In genomic region chr19:41219924-41220567, GRCh38 we compare ENCODE assay signal across 8 cellular contexts. TPM values are rescaled to one million over a fixed set of nuclear protein-coding genes. Genes with fewer than 3 reads are reported as not detected.
DNase-seq lines count a peak whose midpoint lies in the region; ATAC-seq and TF ChIP-seq lines count a peak whose summit lies in the region.

No MANE protein-coding gene starts in this region.

- H4K8ac ChIP-seq in IMR-90 (ENCODE audit: low read depth in 2 of 2, low read length in 2 of 2), result peak overlapping the region; percentile 72 to 84

- DNase-seq in IMR-90 (peak; percentile 67), chondrocyte (ENCODE audit: low spot score) (no peak), kidney tubule cell (ENCODE audit: low spot score) (peak; percentile 22), thoracic aorta (ENCODE audit: low spot score) (peak; percentile 49), HuH-7.5 (ENCODE audit: low spot score) (no peak), ureter (ENCODE audit: low spot score) (no peak)

- H3K27ac ChIP-seq in IMR-90 (ENCODE audit: insufficient read depth, low read length) (peak overlapping the region; percentile 99), thoracic aorta (peak overlapping the region; percentile 92 to 95)

- H3K9ac ChIP-seq in IMR-90 (ENCODE audit: low read depth, low read length), result peak overlapping the region; percentile 99

- peaks cover 10 to 52% of the 10 kb centered on the region in 2 experiments for H3K79me1 ChIP-seq in IMR-90 (ENCODE audit: low read depth in 1 of 2, low read length in 2 of 2)

- H3K27me3 ChIP-seq in IMR-90 (ENCODE audit: control insufficient read depth, insufficient read depth, low read length) (no peaks in the 10 kb centered on the region), thoracic aorta (replicated peaks; ENCODE audit: insufficient read depth) (no peaks in the 10 kb centered on the region)

- H4K91ac ChIP-seq in IMR-90 (ENCODE audit: insufficient read depth, low read depth, low read length), result peak overlapping the region; percentile 99

- H3K36me3 Mint-ChIP-seq in chondrocyte (ENCODE audit: low read depth), result peaks cover 14% of the 10 kb centered on the region

- BruUV-seq in IMR-90 (replicated peaks; lab: Mats Ljungman, UMichigan), result no TSS peak

- H3K4me1 Mint-ChIP-seq in chondrocyte (ENCODE audit: low read depth), result peaks cover 65% of the 10 kb centered on the region

- peak overlapping the region; percentile 53; the same call in 1 of the 2 replicates for H2BK20ac ChIP-seq in IMR-90 (ENCODE audit: low read depth, low read length)

- H3K4me3 ChIP-seq in IMR-90 (ENCODE audit: insufficient read depth, low read depth, low read length) (peak overlapping the region; percentile 89), thoracic aorta (peak overlapping the region; percentile 85)

- in situ Hi-C loops in IMR-90 (cut with MboI; ENCODE audit: low sequenced_read_pairs), result no loop called here

- peak overlapping the region; percentile 100 for H3K56ac ChIP-seq in IMR-90 (ENCODE audit: extremely low read depth, insufficient read depth, low read length)

- TF ChIP-seq POLR2A in IMR-90 (IDR thresholded peaks at IDR 0.05; ENCODE audit: low read depth, low read length), result peak; percentile 84

- H3K23ac ChIP-seq in IMR-90 (ENCODE audit: low read depth, low read length), result peak overlapping the region; percentile 100

- TF ChIP-seq CTCF in IMR-90 (conservative IDR thresholded peaks at IDR 0.05; ENCODE audit: low read depth, low read length), result no peak
- TF ChIP-seq CTCF in chondrocyte (IDR thresholded peaks at IDR 0.05), result peak; percentile 5
- TF ChIP-seq CTCF in thoracic aorta (IDR thresholded peaks at IDR 0.05), result no peak

- ATAC-seq in IMR-90 (ENCODE audit: low read depth) (peak; percentile 13), thoracic aorta (ENCODE audit: insufficient number of reproducible peaks, low FRiP score, low read depth) (no peak), HG03469 (IDR thresholded peaks at IDR 0.05; ENCODE audit: unreplicated experiment) (no peak), HG03097 (IDR thresholded peaks at IDR 0.05; ENCODE audit: low FRiP score, unreplicated experiment) (no peak)

- intact Hi-C loops in IMR-90 (cut with micrococcal nuclease), result loop anchor here (5.0 kb wide), 1 partner anchor 92 kb away; the partner anchor contains the start of gene CCDC97

- peaks cover 20% of the 10 kb centered on the region for H4K20me1 ChIP-seq in IMR-90 (ENCODE audit: insufficient read depth, low read length)

- H3K27ac Mint-ChIP-seq in chondrocyte (ENCODE audit: unreplicated experiment), result peak overlapping the region; percentile 94

- TF ChIP-seq RAD21 in IMR-90 (IDR thresholded peaks at IDR 0.05; ENCODE audit: low read length), result no peak

- H2BK5ac ChIP-seq in IMR-90 (ENCODE audit: low read depth, low read length, poor library complexity, severe bottlenecking), result peak overlapping the region; percentile 99

- H3K18ac ChIP-seq in IMR-90 (ENCODE audit: low read depth, low read length), result peak overlapping the region; percentile 93

- H3K36me3 ChIP-seq in IMR-90 (ENCODE audit: control insufficient read depth, insufficient read depth, low read length) (peaks cover 35% of the 10 kb centered on the region), thoracic aorta (no peaks in the 10 kb centered on the region)

- no peaks in the 10 kb centered on the region for H3K27me3 Mint-ChIP-seq in chondrocyte (ENCODE audit: low read depth)

- H2AK5ac ChIP-seq in IMR-90 (ENCODE audit: low read depth, low read length), result peak overlapping the region; percentile 96

- peak overlapping the region; percentile 89 for H2BK120ac ChIP-seq in IMR-90 (ENCODE audit: low read depth, low read length)

- peak overlapping the region; percentile 96 for H2BK15ac ChIP-seq in IMR-90 (ENCODE audit: low read depth, low read length)

- POLR2A ChIA-PET in IMR-90 (lab: Charles Lee; ENCODE audit: unreplicated experiment), result no interaction called here

- dilution Hi-C loops in IMR-90 (cut with HindIII; ENCODE audit: low sequenced_read_pairs, unreplicated experiment), result no loop called here

- H4K5ac ChIP-seq in IMR-90 (ENCODE audit: low read depth, low read length), result peak overlapping the region; percentile 83

- no CpG with 5 or more reads among the region's 16 CpGs for WGBS in IMR-90 (ENCODE audit: extremely low coverage in 2 of 2, insufficient read length in 1 of 2), 2 experiments

- peak overlapping the region; percentile 99 for H2AK9ac ChIP-seq in IMR-90 (replicated peaks; ENCODE audit: low read depth, low read length, poor library complexity)

- peak overlapping the region; percentile 83 for H3K4me2 ChIP-seq in IMR-90 (ENCODE audit: low read depth, low read length)

- CTCF ChIA-PET in IMR-90 (lab: Yijun Ruan, JAX), result interaction anchor here (2.5 kb wide), 1 partner anchor 43 kb away, joined by 10 read pairs; no protein-coding TSS in a partner anchor

- peak overlapping the region; percentile 37 for H2AFZ ChIP-seq in IMR-90 (replicated peaks; ENCODE audit: low read length, poor library complexity)

- H3K4me1 ChIP-seq in IMR-90 (ENCODE audit: control insufficient read depth, insufficient read depth, low read length) (peaks cover 37% of the 10 kb centered on the region), thoracic aorta (ENCODE audit: control insufficient read depth in 1 of 2, low read depth in 2 of 2) (peaks cover 10 to 59% of the 10 kb centered on the region in 2 donors)

- H3K4me3 Mint-ChIP-seq in chondrocyte (ENCODE audit: unreplicated experiment), result peak overlapping the region; percentile 91

- no peaks in the 10 kb centered on the region for H3K9me3 Mint-ChIP-seq in chondrocyte (ENCODE audit: low read depth)

- H3K4ac ChIP-seq in IMR-90 (ENCODE audit: low read depth, low read length), result peak overlapping the region; percentile 99

- no peaks in the 10 kb centered on the region for H3K9me3 ChIP-seq in IMR-90 (ENCODE audit: control insufficient read depth, insufficient read depth, low read length)
- no peaks in the 10 kb centered on the region for H3K9me3 ChIP-seq in thoracic aorta

- H3K9me1 ChIP-seq in IMR-90 (ENCODE audit: insufficient read depth, low read length), result peaks cover 21% of the 10 kb centered on the region

- peak overlapping the region; percentile 100 for H3K14ac ChIP-seq in IMR-90 (replicated peaks; ENCODE audit: low read depth, low read length)

TF ChIP-seq in IMR-90, 13 proteins besides CTCF, POLR2A, EP300 and RAD21:
- 0 out of 2 replicates have a peak, but pooled peaks have one; percentile 2 for TF ChIP-seq FOS (IDR thresholded peaks at IDR 0.05; ENCODE audit: low read depth, low read length)
- peak; percentile 65; the same call in 1 of the 2 replicates for TF ChIP-seq MAZ (IDR thresholded peaks at IDR 0.05; ENCODE audit: borderline replicate concordance, low read depth, low read length)
- no peak; the same call in none of the 2 replicates for TF ChIP-seq CHD1 (IDR thresholded peaks at IDR 0.05; ENCODE audit: low read depth, low read length)
TF ChIP-seq in IMR-90: peak in this region for 2.

RNA-seq across cellular contexts. Expression of gene AXL, which starts 1.0 kb away (rescaled TPM):
- total RNA-seq in IMR-90 (2012; rRNA removed) (444 and 466 TPM in 2 replicates), chondrocyte (151 to 218 TPM (median 214 TPM) in 3 replicates), thoracic aorta (100 to 1,000 TPM; 138 to 157 TPM), ureter (40.1 TPM)
- 212 and 235 TPM in 2 replicates for polyA plus RNA-seq in IMR-90 (2012; rRNA removed)
- polyA plus RNA-seq in IMR-90 (2012; cell fraction: cytosol; rRNA removed), result 163 and 168 TPM in 2 replicates
- polyA plus RNA-seq in IMR-90 (2012; cell fraction: nucleus; rRNA removed; ENCODE audit: low replicate concordance), result 125 and 184 TPM in 2 replicates

RNA-seq across cellular contexts. Expression of gene CYP2S1, which starts 27.0 kb away (rescaled TPM):
- total RNA-seq in IMR-90 (2012; rRNA removed) (0.54 and 0.83 TPM in 2 replicates), chondrocyte (not detected in 3 replicates), thoracic aorta (10 to 100 TPM in 1 of 2 donors, 1 to 10 TPM in 1; 2.3 to 12.4 TPM), ureter (13.2 TPM)
- 0.98 and 2.1 TPM in 2 replicates for polyA plus RNA-seq in IMR-90 (2012; rRNA removed)
- polyA plus RNA-seq in IMR-90 (2012; cell fraction: cytosol; rRNA removed), result 0.75 and 1.4 TPM in 2 replicates
- polyA plus RNA-seq in IMR-90 (2012; cell fraction: nucleus; rRNA removed; ENCODE audit: low replicate concordance), result 0.77 and 1.2 TPM in 2 replicates

RNA-seq across cellular contexts. Expression of gene HNRNPUL1, which starts 44.1 kb away (rescaled TPM):
- total RNA-seq in IMR-90 (2012; rRNA removed) (50.7 and 56.1 TPM in 2 replicates), chondrocyte (158 to 195 TPM (median 161 TPM) in 3 replicates), thoracic aorta (100 to 1,000 TPM; 142 to 147 TPM), ureter (183 TPM)
- polyA plus RNA-seq in IMR-90 (2012; rRNA removed), result 67.3 and 68.1 TPM in 2 replicates
- 51.7 and 53.7 TPM in 2 replicates for polyA plus RNA-seq in IMR-90 (2012; cell fraction: cytosol; rRNA removed)
- polyA plus RNA-seq in IMR-90 (2012; cell fraction: nucleus; rRNA removed; ENCODE audit: low replicate concordance), result 65.4 and 102 TPM in 2 replicates

Comparison
In these comparisons a context has a peak if more than half of its experiments do, and no peak if none do; other contexts are left out.
1. DNase-seq: peak in IMR-90 (single experiment), kidney tubule cell (single experiment) and thoracic aorta (single experiment); none in chondrocyte (single experiment), HuH-7.5 (single experiment) and ureter (single experiment).